Comparison of ENCODE assay signal across 19 cellular contexts in genomic region chr12:122147514-122148290, GRCh38. TPM values are rescaled to one million over a fixed set of nuclear protein-coding genes. Genes with fewer than 3 reads are reported as not detected.
"Had no signal": no experiment of that assay in that cellular context is flagged by ENCODE, and none has a peak within 500 bp of the region (broad histone marks: within the 10 kb centered on the region; RNA-seq: fewer than 3 reads in every experiment).

No MANE protein-coding gene starts in this region.

- H3K4me3 ChIP-seq: heart right ventricle, psoas muscle, spleen had no signal

- H3K9me3 ChIP-seq: heart right ventricle, psoas muscle, spleen had no signal

- H3K27ac Mint-ChIP-seq: activated naive CD4-positive, alpha-beta T cell treated with anti-CD3 and anti-CD28 coated beads for 36 hours had no signal

- H3K4me3 Mint-ChIP-seq: activated naive CD4-positive, alpha-beta T cell treated with anti-CD3 and anti-CD28 coated beads for 36 hours; brain; central memory CD8-positive, alpha-beta T cell had no signal

- H3K27me3 Mint-ChIP-seq: brain; central memory CD8-positive, alpha-beta T cell had no signal

- ATAC-seq: sciatic nerve had no signal

- H3K9me3 Mint-ChIP-seq: activated naive CD4-positive, alpha-beta T cell treated with anti-CD3 and anti-CD28 coated beads for 36 hours; brain; central memory CD8-positive, alpha-beta T cell had no signal

- DNase-seq: activated naive CD4-positive, alpha-beta T cell treated with anti-CD3 and anti-CD28 coated beads for 36 hours; amygdala; cortex of kidney; effector CD8-positive, alpha-beta T cell; heart right ventricle; nucleus accumbens; psoas muscle; spleen; stimulated activated CD4-positive, alpha-beta T cell treated with anti-CD3 and anti-CD28 coated beads, Interleukin-1b, Interleukin-23, amount 100 ng/mL, for 48 hours; stimulated activated naive CD4-positive, alpha-beta T cell; SW 1271 had no signal

- H3K4me1 Mint-ChIP-seq: brain had no signal

RNA-seq across cellular contexts. Expression of gene IL31, which starts 26.3 kb away (rescaled TPM):
- total RNA-seq: activated naive CD4-positive, alpha-beta T cell treated with anti-CD3 and anti-CD28 coated beads for 36 hours; frontal cortex; heart right ventricle; lower leg skin; myocyte; psoas muscle; sciatic nerve; spleen; temporal lobe; ureter had no signal

RNA-seq across cellular contexts. Expression of gene LRRC43, which starts 35.2 kb away (rescaled TPM):
- total RNA-seq: myocyte had no signal

RNA-seq across cellular contexts. Expression of gene B3GNT4, which starts 55.8 kb away (rescaled TPM):
- total RNA-seq: heart right ventricle, myocyte, sciatic nerve, spleen, ureter had no signal
